Comparison of ENCODE assay signal across 22 cellular contexts in genomic region chr2:8819194-8819593, GRCh38. TPM values are rescaled to one million over a fixed set of nuclear protein-coding genes. Genes with fewer than 3 reads are reported as not detected.
DNase-seq lines count a peak whose midpoint lies in the region; ATAC-seq, FAIRE-seq and TF ChIP-seq lines count a peak whose summit lies in the region.
"Had no signal": no experiment of that assay in that cellular context is flagged by ENCODE, and none has a peak within 500 bp of the region (broad histone marks: within the 10 kb centered on the region; RNA-seq: fewer than 3 reads in every experiment).

No MANE protein-coding gene starts in this region.

- H4K20me1 ChIP-seq in IMR-90 (ENCODE audit: insufficient read depth, low read length), result peaks cover 4% of the 10 kb centered on the region; the same call in 1 of the 2 replicates

- H3K36me3 ChIP-seq in IMR-90 (ENCODE audit: control insufficient read depth, insufficient read depth, low read length), result peaks cover 7% of the 10 kb centered on the region
- no peaks in the 10 kb centered on the region for H3K36me3 ChIP-seq in bronchial epithelial cell (ENCODE audit: control insufficient read depth, insufficient read depth, low read length)

- WGBS in IMR-90 (ENCODE audit: extremely low coverage in 2 of 2, insufficient read length in 1 of 2), 2 experiments, result 79 to 100% methylated on average over 1 to 4 of the region's 5 CpGs

- H3K4me2 ChIP-seq in IMR-90 (ENCODE audit: low read depth, low read length), result no peak overlapping the region
- H3K4me2 ChIP-seq: PC-9 had no signal

- no peak overlapping the region for H3K18ac ChIP-seq in IMR-90 (ENCODE audit: low read depth, low read length)

- POLR2A ChIA-PET in IMR-90 (lab: Charles Lee; ENCODE audit: unreplicated experiment), result interaction anchor here (0.6 kb wide), 1 partner anchor 14 kb away, joined by 6 read pairs; no protein-coding TSS in a partner anchor

- peaks cover 3 to 21% of the 10 kb centered on the region in 2 experiments; a peak in 3 of 4 replicates for H3K79me1 ChIP-seq in IMR-90 (ENCODE audit: low read depth in 1 of 2, low read length in 2 of 2)

- no peak overlapping the region for H2BK20ac ChIP-seq in IMR-90 (ENCODE audit: low read depth, low read length)

- dilution Hi-C loops in IMR-90 (cut with HindIII; ENCODE audit: low sequenced_read_pairs, unreplicated experiment), result no loop called here

- no peak overlapping the region for H3K56ac ChIP-seq in IMR-90 (ENCODE audit: extremely low read depth, insufficient read depth, low read length)

- no peak overlapping the region for H3K14ac ChIP-seq in IMR-90 (replicated peaks; ENCODE audit: low read depth, low read length)

- H3K4me3 ChIP-seq in IMR-90 (ENCODE audit: insufficient read depth, low read depth, low read length), result no peak overlapping the region
- no peak overlapping the region for H3K4me3 ChIP-seq in bronchial epithelial cell (ENCODE audit: low read depth, low read length)
- H3K4me3 ChIP-seq: gastroesophageal sphincter, lower lobe of right lung, PC-9, tibial nerve had no signal

- no peak overlapping the region for H2AK5ac ChIP-seq in IMR-90 (ENCODE audit: low read depth, low read length)

- H3K27me3 ChIP-seq in IMR-90 (ENCODE audit: control insufficient read depth, insufficient read depth, low read length) (no peaks in the 10 kb centered on the region), bronchial epithelial cell (ENCODE audit: control insufficient read depth, insufficient read depth, low read length) (no peaks in the 10 kb centered on the region)
- H3K27me3 ChIP-seq: BE2C, gastroesophageal sphincter, tibial nerve had no signal

- no peak overlapping the region for H4K5ac ChIP-seq in IMR-90 (ENCODE audit: low read depth, low read length)

- BruUV-seq in IMR-90 (replicated peaks; lab: Mats Ljungman, UMichigan), result no TSS peak

- TF ChIP-seq POLR2A in IMR-90 (IDR thresholded peaks at IDR 0.05; ENCODE audit: low read depth, low read length), result no peak

- no peak overlapping the region for H3K23ac ChIP-seq in IMR-90 (ENCODE audit: low read depth, low read length)

- H3K9me3 ChIP-seq in IMR-90 (ENCODE audit: control insufficient read depth, insufficient read depth, low read length), result no peaks in the 10 kb centered on the region
- H3K9me3 ChIP-seq: BE2C, gastroesophageal sphincter, lower lobe of right lung, tibial nerve had no signal

- CTCF ChIA-PET in IMR-90 (lab: Yijun Ruan, JAX), result no interaction called here

- H3K9ac ChIP-seq in IMR-90 (ENCODE audit: low read depth, low read length), result no peak overlapping the region

- H4K91ac ChIP-seq in IMR-90 (ENCODE audit: insufficient read depth, low read depth, low read length), result no peak overlapping the region

- no peak for TF ChIP-seq CTCF in IMR-90 (conservative IDR thresholded peaks at IDR 0.05; ENCODE audit: low read depth, low read length)
- TF ChIP-seq CTCF in bronchial epithelial cell (IDR thresholded peaks at IDR 0.05; ENCODE audit: insufficient read depth, low read length, severe bottlenecking), result no peak

- no peak overlapping the region for H3K27ac ChIP-seq in IMR-90 (ENCODE audit: insufficient read depth, low read length)
- H3K27ac ChIP-seq: gastroesophageal sphincter, lower lobe of right lung, PC-9, tibial nerve, VCaP had no signal

- no peak overlapping the region for H3K4ac ChIP-seq in IMR-90 (ENCODE audit: low read depth, low read length)

- no peak overlapping the region; a peak in 1 of 4 replicates for H4K8ac ChIP-seq in IMR-90 (ENCODE audit: low read depth in 2 of 2, low read length in 2 of 2)

- FAIRE-seq in bronchial epithelial cell (lab: Jason Lieb, UNC), result no peak
- FAIRE-seq: GM12892 had no signal

- no peak for TF ChIP-seq RAD21 in IMR-90 (IDR thresholded peaks at IDR 0.05; ENCODE audit: low read length)

- H2BK5ac ChIP-seq in IMR-90 (ENCODE audit: low read depth, low read length, poor library complexity, severe bottlenecking), result no peak overlapping the region

- H2AFZ ChIP-seq in IMR-90 (replicated peaks; ENCODE audit: low read length, poor library complexity), result no peak overlapping the region
- H2AFZ ChIP-seq: PC-9 had no signal

- H2BK120ac ChIP-seq in IMR-90 (ENCODE audit: low read depth, low read length), result no peak overlapping the region

- intact Hi-C loops in IMR-90 (cut with micrococcal nuclease), result no loop called here

- in situ Hi-C loops in IMR-90 (cut with MboI; ENCODE audit: low sequenced_read_pairs), result no loop called here

- no peak overlapping the region for H2AK9ac ChIP-seq in IMR-90 (replicated peaks; ENCODE audit: low read depth, low read length, poor library complexity)

- H2BK15ac ChIP-seq in IMR-90 (ENCODE audit: low read depth, low read length), result no peak overlapping the region

- peak; percentile 82 for ATAC-seq in IMR-90 (ENCODE audit: low read depth)
- ATAC-seq: effector memory CD8-positive, alpha-beta T cell; gastroesophageal sphincter; lower lobe of right lung; naive thymus-derived CD4-positive, alpha-beta T cell; stimulated activated naive B cell treated with anti-CD40 and anti-IgM and Interleukin-4, amounts not matched to agents 10 μg/mL and 1 μg/mL and 100 μg/mL, for 72 hours had no signal

- H3K9me1 ChIP-seq in IMR-90 (ENCODE audit: insufficient read depth, low read length), result 0 out of 2 replicates have a peak, but pooled peaks cover 3% of the 10 kb centered on the region

- DNase-seq in AG20443 (ENCODE audit: low spot score) (peak; percentile 32), IMR-90 (peak; percentile 55), bronchial epithelial cell (ENCODE audit: low read depth) (peak; percentile 53), kidney tubule cell (ENCODE audit: low spot score) (peak; percentile 43), NCI-H1436 (lab: John Stamatoyannopoulos, UW) (no peak), LoVo (ENCODE audit: low spot score) (no peak), DMS153 treated with DMSO at 0.1 percent for 48 hours (lab: John Stamatoyannopoulos, UW; ENCODE audit: unreplicated experiment) (no peak), COLO668 (lab: John Stamatoyannopoulos, UW; ENCODE audit: unreplicated experiment) (no peak)
- DNase-seq: BE2C; effector memory CD8-positive, alpha-beta T cell; GF-D8; lower lobe of right lung; naive thymus-derived CD4-positive, alpha-beta T cell; NCI-H1105 treated with DMSO at 0.1 percent for 48 hours; NCI-H748 treated with DMSO at 0.1 percent for 48 hours; PC-9; stimulated activated naive B cell treated with anti-CD40 and anti-IgM and Interleukin-4, amounts not matched to agents 10 μg/mL and 1 μg/mL and 100 μg/mL, for 72 hours; SW 1271 had no signal

- peaks cover 4% of the 10 kb centered on the region for H3K4me1 ChIP-seq in IMR-90 (ENCODE audit: control insufficient read depth, insufficient read depth, low read length)
- H3K4me1 ChIP-seq: BE2C had no signal

TF ChIP-seq in IMR-90, 13 proteins besides CTCF, POLR2A, EP300 and RAD21:
- no peak for TF ChIP-seq RCOR1 (IDR thresholded peaks at IDR 0.05; ENCODE audit: insufficient replicate concordance, low read length)
- no peak for TF ChIP-seq CHD1 (IDR thresholded peaks at IDR 0.05; ENCODE audit: low read depth, low read length)
- no peak for TF ChIP-seq NFE2L2 (IDR thresholded peaks at IDR 0.05; ENCODE audit: low read depth, low read length)
- TF ChIP-seq BHLHE40 (IDR thresholded peaks at IDR 0.05; ENCODE audit: low read depth, low read length), result no peak
- no peak for TF ChIP-seq MAZ (IDR thresholded peaks at IDR 0.05; ENCODE audit: borderline replicate concordance, low read depth, low read length)
- TF ChIP-seq MXI1 (IDR thresholded peaks at IDR 0.05; ENCODE audit: borderline replicate concordance, low read depth, low read length), result no peak
- no peak for TF ChIP-seq MAFK (IDR thresholded peaks at IDR 0.05; ENCODE audit: low read depth, low read length)
- no peak for TF ChIP-seq SMC3 (IDR thresholded peaks at IDR 0.05; ENCODE audit: low read depth, low read length)
- TF ChIP-seq FOS (IDR thresholded peaks at IDR 0.05; ENCODE audit: low read depth, low read length), result no peak
- no peak for TF ChIP-seq RFX5 (IDR thresholded peaks at IDR 0.05; ENCODE audit: low read depth, low read length)

RNA-seq across cellular contexts. Expression of gene KIDINS220, which starts 18.2 kb away (rescaled TPM):
- total RNA-seq in IMR-90 (2012; rRNA removed), result 63.4 and 80.3 TPM in 2 replicates
- 21.8 and 23.1 TPM in 2 replicates for polyA plus RNA-seq in IMR-90 (2012; rRNA removed)
- polyA plus RNA-seq in IMR-90 (2012; cell fraction: cytosol; rRNA removed), result 6.2 and 15.3 TPM in 2 replicates
- polyA plus RNA-seq in IMR-90 (2012; cell fraction: nucleus; rRNA removed; ENCODE audit: low replicate concordance), result 12.6 and 60.0 TPM in 2 replicates
- total RNA-seq in bronchial epithelial cell, result 45.3 and 58.2 TPM in 2 replicates

Comparison
In these comparisons a context has a peak if more than half of its experiments do, and no peak if none do; other contexts are left out.
1. DNase-seq: peak in AG20443 (single experiment), IMR-90 (single experiment), bronchial epithelial cell (single experiment) and kidney tubule cell (single experiment); none in NCI-H1436 (single experiment), LoVo (single experiment), DMS153 treated with DMSO at 0.1 percent for 48 hours (single experiment) and COLO668 (single experiment).